In the genomic region with DNA sequence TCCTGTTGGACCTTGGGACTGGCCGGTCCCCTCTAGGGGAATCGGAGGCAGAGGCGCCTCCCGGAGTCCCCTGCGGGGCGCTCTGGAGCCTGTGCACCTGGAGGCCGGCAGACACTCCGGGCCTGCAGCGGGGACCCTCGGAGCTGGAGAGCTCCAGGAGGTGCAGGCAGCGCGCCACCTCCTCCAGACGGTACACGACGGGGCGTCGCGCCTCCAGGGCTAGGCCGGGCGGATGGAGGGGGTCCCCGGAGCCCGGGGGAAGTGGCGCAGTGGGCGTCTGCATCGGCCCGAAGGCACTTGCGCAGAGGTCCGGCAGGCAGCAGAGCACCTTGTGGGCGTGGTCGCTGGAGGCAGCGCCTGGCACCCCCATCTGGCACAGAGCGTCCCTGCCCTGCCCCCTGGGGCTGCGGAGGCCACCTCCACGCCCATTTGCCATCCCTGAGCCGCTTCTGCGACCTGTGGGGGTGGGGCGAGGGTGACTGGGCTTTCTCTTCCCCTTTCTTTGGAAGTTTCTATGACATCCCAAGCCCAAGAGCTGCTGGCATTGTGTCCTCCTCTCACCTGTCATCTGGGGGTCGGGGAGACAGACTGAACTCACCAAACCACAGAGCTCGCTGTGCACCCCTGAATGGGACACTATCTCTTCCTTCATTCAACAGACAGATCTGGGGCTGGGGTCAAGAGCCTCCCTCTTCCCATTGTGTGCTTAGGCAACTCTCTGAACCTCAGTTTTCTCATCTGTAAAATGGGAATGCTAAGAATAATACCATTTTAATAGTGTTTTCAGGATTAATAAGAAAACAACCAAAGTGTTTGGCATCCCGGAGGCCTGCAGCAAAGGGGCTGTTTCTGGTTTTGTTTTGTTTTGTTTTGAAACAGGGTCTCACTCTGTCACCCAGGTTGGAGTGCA, we compare ENCODE assay signal across 8 cellular contexts.
DNase-seq lines count a peak whose midpoint lies in the region; TF ChIP-seq lines count a peak whose summit lies in the region.

No MANE protein-coding gene starts in this region.

- TF ChIP-seq EP300 in Ishikawa (IDR thresholded peaks at IDR 0.05; ENCODE audit: borderline replicate concordance): no peak

- TF ChIP-seq RAD21 in Ishikawa (IDR thresholded peaks at IDR 0.05; ENCODE audit: low read depth): no peak

- no peak for TF ChIP-seq CTCF in GM12865 (IDR thresholded peaks at IDR 0.05; ENCODE audit: insufficient read depth, low read depth, low read length, missing control alignments)

- H3K27me3 Mint-ChIP-seq in activated naive CD4-positive, alpha-beta T cell treated with anti-CD3 and anti-CD28 coated beads, Interleukin-2, amount 10 ng/mL, durations not matched to agents 7 days and 5 days: peaks cover 35% of the 10 kb centered on the region
- H3K27me3 Mint-ChIP-seq in stimulated activated naive CD8-positive, alpha-beta T cell treated with anti-CD3 and anti-CD28 coated beads, Interleukin-15, Interleukin-2, amounts not matched to agents 100 ng/mL and 50 ng/mL, for 24 hours: peaks cover 10% of the 10 kb centered on the region

- H3K9me3 ChIP-seq in iPS-18c (ENCODE audit: control insufficient read depth, insufficient read depth, low read length): no peaks in the 10 kb centered on the region

- no peaks in the 10 kb centered on the region for H3K36me3 Mint-ChIP-seq in activated naive CD4-positive, alpha-beta T cell treated with anti-CD3 and anti-CD28 coated beads, Interleukin-2, amount 10 ng/mL, durations not matched to agents 7 days and 5 days
- no peaks in the 10 kb centered on the region for H3K36me3 Mint-ChIP-seq in stimulated activated naive CD8-positive, alpha-beta T cell treated with anti-CD3 and anti-CD28 coated beads, Interleukin-15, Interleukin-2, amounts not matched to agents 100 ng/mL and 50 ng/mL, for 24 hours (ENCODE audit: low read depth)

- no peaks in the 10 kb centered on the region for H3K9me3 Mint-ChIP-seq in activated naive CD4-positive, alpha-beta T cell treated with anti-CD3 and anti-CD28 coated beads, Interleukin-2, amount 10 ng/mL, durations not matched to agents 7 days and 5 days
- H3K9me3 Mint-ChIP-seq in stimulated activated naive CD8-positive, alpha-beta T cell treated with anti-CD3 and anti-CD28 coated beads, Interleukin-15, Interleukin-2, amounts not matched to agents 100 ng/mL and 50 ng/mL, for 24 hours: no peaks in the 10 kb centered on the region

- CTCF ChIA-PET in activated naive CD4-positive, alpha-beta T cell treated with anti-CD3 and anti-CD28 coated beads, Interleukin-2, amount 10 ng/mL, durations not matched to agents 7 days and 5 days (lab: Charles Lee): no interaction called here

- H3K4me3 ChIP-seq in GM12865 (ENCODE audit: low read depth, low read length) (peak overlapping the region; percentile 16; the same call in 1 of the 2 replicates), iPS-18c (ENCODE audit: insufficient read depth, low read depth, low read length) (peak overlapping the region; percentile 52)

- H3K4me1 Mint-ChIP-seq in activated naive CD4-positive, alpha-beta T cell treated with anti-CD3 and anti-CD28 coated beads, Interleukin-2, amount 10 ng/mL, durations not matched to agents 7 days and 5 days: peaks cover 3% of the 10 kb centered on the region
- peaks cover 4% of the 10 kb centered on the region for H3K4me1 Mint-ChIP-seq in stimulated activated naive CD8-positive, alpha-beta T cell treated with anti-CD3 and anti-CD28 coated beads, Interleukin-15, Interleukin-2, amounts not matched to agents 100 ng/mL and 50 ng/mL, for 24 hours (ENCODE audit: low read depth)

- no peak overlapping the region for H3K4me3 Mint-ChIP-seq in activated naive CD4-positive, alpha-beta T cell treated with anti-CD3 and anti-CD28 coated beads, Interleukin-2, amount 10 ng/mL, durations not matched to agents 7 days and 5 days
- peak overlapping the region; percentile 25 for H3K4me3 Mint-ChIP-seq in stimulated activated naive CD8-positive, alpha-beta T cell treated with anti-CD3 and anti-CD28 coated beads, Interleukin-15, Interleukin-2, amounts not matched to agents 100 ng/mL and 50 ng/mL, for 24 hours

- peak; percentile 46 for DNase-seq in GM12865 (ENCODE audit: low read depth)
- DNase-seq in activated naive CD4-positive, alpha-beta T cell treated with anti-CD3 and anti-CD28 coated beads, Interleukin-2, amount 10 ng/mL, durations not matched to agents 7 days and 5 days: peak; percentile 25
- DNase-seq in NCI-H345 treated with DMSO at 0.1 percent for 48 hours (lab: John Stamatoyannopoulos, UW; ENCODE audit: unreplicated experiment): no peak
- no peak for DNase-seq in NCI-H187 treated with DMSO at 0.1 percent for 48 hours (lab: John Stamatoyannopoulos, UW)
- no peak for DNase-seq in activated CD4-positive, alpha-beta T cell treated with anti-CD3 and anti-CD28 coated beads for 1 hour

- no peak overlapping the region for H3K27ac Mint-ChIP-seq in activated naive CD4-positive, alpha-beta T cell treated with anti-CD3 and anti-CD28 coated beads, Interleukin-2, amount 10 ng/mL, durations not matched to agents 7 days and 5 days
- no peak overlapping the region for H3K27ac Mint-ChIP-seq in stimulated activated naive CD8-positive, alpha-beta T cell treated with anti-CD3 and anti-CD28 coated beads, Interleukin-15, Interleukin-2, amounts not matched to agents 100 ng/mL and 50 ng/mL, for 24 hours

TF ChIP-seq in Ishikawa, 13 proteins besides CTCF, POLR2A, EP300 and RAD21:
- TF ChIP-seq ZBTB7A (IDR thresholded peaks at IDR 0.05; ENCODE audit: low read depth) (0 out of 2 replicates have a peak, but pooled peaks have one; percentile 58), FOXM1 (IDR thresholded peaks at IDR 0.05; ENCODE audit: borderline replicate concordance, low read depth) (no peak), TCF12 (IDR thresholded peaks at IDR 0.05; ENCODE audit: low read depth) (no peak), NFIC (IDR thresholded peaks at IDR 0.05) (no peak)
- TF ChIP-seq, protein P1, sequence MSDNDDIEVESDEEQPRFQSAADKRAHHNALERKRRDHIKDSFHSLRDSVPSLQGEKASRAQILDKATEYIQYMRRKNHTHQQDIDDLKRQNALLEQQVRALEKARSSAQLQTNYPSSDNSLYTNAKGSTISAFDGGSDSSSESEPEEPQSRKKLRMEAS (IDR thresholded peaks at IDR 0.05): no peak

Comparison
In these comparisons a context has a peak if more than half of its experiments do, and no peak if none do; other contexts are left out.
1. DNase-seq: peak in GM12865 (single experiment) and activated naive CD4-positive, alpha-beta T cell treated with anti-CD3 and anti-CD28 coated beads, Interleukin-2, amount 10 ng/mL, durations not matched to agents 7 days and 5 days (single experiment); none in NCI-H345 treated with DMSO at 0.1 percent for 48 hours (single experiment), NCI-H187 treated with DMSO at 0.1 percent for 48 hours (single experiment) and activated CD4-positive, alpha-beta T cell treated with anti-CD3 and anti-CD28 coated beads for 1 hour (single experiment).